ENCODE assay signal across 14 cellular contexts in genomic region chr13:30045916-30046704, GRCh38.
DNase-seq lines count a peak whose midpoint lies in the region; ATAC-seq and TF ChIP-seq lines count a peak whose summit lies in the region.
"Had no signal": no experiment of that assay in that cellular context is flagged by ENCODE, and none has a peak within 500 bp of the region (broad histone marks: within the 10 kb centered on the region; RNA-seq: fewer than 3 reads in every experiment).

No MANE protein-coding gene starts in this region.

- H3K4me2 ChIP-seq in KMS-11: peak overlapping the region; percentile 37; the same call in 1 of the 2 replicates
- H3K4me2 ChIP-seq: GM23338 had no signal

- ATAC-seq in left colon (peak; percentile 50), HG03439 (IDR thresholded peaks at IDR 0.05; ENCODE audit: unreplicated experiment) (no peak)
- ATAC-seq: GM23338 had no signal

- intact Hi-C loops in left colon (cut with DNase I, micrococcal nuclease): no loop called here
- intact Hi-C loops in cardiac septum (cut with DNase I): no loop called here

- TF ChIP-seq CTCF in C4-2B (conservative IDR thresholded peaks at IDR 0.05) (no peak), KMS-11 (conservative IDR thresholded peaks at IDR 0.05; ENCODE audit: low read depth, low read length) (no peak), brain microvascular endothelial cell (IDR thresholded peaks at IDR 0.05; ENCODE audit: low read depth, low read length, missing control alignments) (no peak)

- in situ Hi-C loops in brain microvascular endothelial cell (cut with HindIII; ENCODE audit: low pct_ligation_motif_present, low sequenced_read_pairs): no loop called here

- H3K9ac ChIP-seq in KMS-11: no peak overlapping the region

- H3K4me1 ChIP-seq in KMS-11 (ENCODE audit: low read depth, poor library complexity, severe bottlenecking): peaks cover 42% of the 10 kb centered on the region

- H3K27ac ChIP-seq in C4-2B (peak overlapping the region; percentile 33), KMS-11 (peak overlapping the region; percentile 72), brain microvascular endothelial cell (no peak overlapping the region)

- peak; percentile 85 for DNase-seq in brain microvascular endothelial cell
- no peak for DNase-seq in left colon
- no peak for DNase-seq in cardiac septum (ENCODE audit: low spot score)
- DNase-seq in activated CD4-positive, CD25-positive, alpha-beta regulatory T cell (lab: John Stamatoyannopoulos, UW): no peak
- DNase-seq in activated naive CD4-positive, alpha-beta T cell treated with Interleukin-2 at 50 U/mL for 16 hours: no peak
- DNase-seq: activated CD4-positive, alpha-beta T cell treated with anti-CD3 and anti-CD28 coated beads, Interleukin-2, amount 50 U/mL, for 1 hour; activated naive CD4-positive, alpha-beta T cell treated with anti-CD3 and anti-CD28 coated beads, Interleukin-2, amount 10 ng/mL, durations not matched to agents 7 days and 5 days; CD8-positive, alpha-beta memory T cell; NCI-H1930; stimulated activated naive CD4-positive, alpha-beta T cell had no signal

- H2AFZ ChIP-seq in KMS-11 (ENCODE audit: low read depth): no peak overlapping the region
- H2AFZ ChIP-seq: GM23338 had no signal

- H4K20me1 ChIP-seq in KMS-11 (ENCODE audit: insufficient read depth): no peaks in the 10 kb centered on the region

- no peaks in the 10 kb centered on the region for H3K79me2 ChIP-seq in KMS-11 (ENCODE audit: insufficient read depth, low read depth)

- no peaks in the 10 kb centered on the region for H3K27me3 ChIP-seq in KMS-11 (ENCODE audit: insufficient read depth, low read depth)
- no peaks in the 10 kb centered on the region for H3K27me3 ChIP-seq in brain microvascular endothelial cell (replicated peaks)

- no peaks in the 10 kb centered on the region for H3K36me3 ChIP-seq in KMS-11 (ENCODE audit: insufficient read depth)
- H3K36me3 ChIP-seq in brain microvascular endothelial cell (replicated peaks): no peaks in the 10 kb centered on the region

- H3K4me3 ChIP-seq in KMS-11 (IDR thresholded peaks at IDR 0.05; ENCODE audit: insufficient read depth, low read depth, low read length): no peak overlapping the region
- no peak overlapping the region for H3K4me3 ChIP-seq in brain microvascular endothelial cell (ENCODE audit: low read depth, low read length)
- H3K4me3 ChIP-seq: GM23338 had no signal
